14 cellular contexts compared by ENCODE assay signal in the genomic region with DNA sequence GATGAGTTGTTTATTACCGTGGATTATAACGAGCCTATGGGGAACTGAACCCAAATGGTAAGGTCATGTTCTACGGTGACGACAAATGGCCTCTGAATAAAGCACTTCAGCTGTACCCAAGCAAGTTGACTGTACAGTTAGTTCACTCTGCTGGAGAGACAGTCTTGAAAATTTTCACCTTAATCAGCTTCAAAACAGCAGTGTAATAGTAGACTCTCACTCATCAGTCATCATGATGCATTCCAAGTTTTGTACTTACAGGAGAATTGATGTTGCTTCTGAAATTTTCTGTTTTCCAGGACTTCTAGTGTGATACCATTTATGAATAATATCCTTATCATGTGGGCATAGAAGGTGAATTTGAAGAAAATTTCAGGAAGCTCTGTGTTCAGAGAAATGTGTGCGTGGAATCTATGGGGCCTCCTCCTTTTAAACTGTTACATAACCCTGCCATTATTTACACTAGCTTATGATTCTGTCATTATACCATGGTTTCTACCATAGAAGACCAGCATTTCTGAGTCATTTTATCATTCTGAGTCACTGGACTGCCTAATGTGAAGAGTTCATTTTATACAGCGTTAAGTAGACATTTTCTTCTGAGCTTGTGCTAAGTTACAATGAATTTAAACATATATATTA.
A peak's percentile ranks its signal among the peaks of the same experiment; 100 is the strongest.
DNase-seq lines count a peak whose midpoint lies in the region; ATAC-seq and TF ChIP-seq lines count a peak whose summit lies in the region.
"Had no signal": no experiment of that assay in that cellular context is flagged by ENCODE, and none has a peak within 500 bp of the region (broad histone marks: within the 10 kb centered on the region; RNA-seq: fewer than 3 reads in every experiment).

No MANE protein-coding gene starts in this region.

- CTCF ChIA-PET in activated naive CD4-positive, alpha-beta T cell treated with anti-CD3 and anti-CD28 coated beads, Interleukin-2, amount 10 ng/mL, durations not matched to agents 7 days and 5 days (lab: Charles Lee), result no interaction called here
- CTCF ChIA-PET in PC-9 (lab: Charles Lee), result interaction anchor here (0.7 kb wide), 1 partner anchor 36 kb away, joined by 3 read pairs; no protein-coding TSS in a partner anchor

- H3K36me3 Mint-ChIP-seq in activated naive CD4-positive, alpha-beta T cell treated with anti-CD3 and anti-CD28 coated beads, Interleukin-2, amount 50 U/mL, for 72 hours, result no peaks in the 10 kb centered on the region
- no peaks in the 10 kb centered on the region for H3K36me3 Mint-ChIP-seq in activated naive CD4-positive, alpha-beta T cell treated with anti-CD3 and anti-CD28 coated beads, Interleukin-2, amount 10 ng/mL, durations not matched to agents 7 days and 5 days

- no TSS peak for BruUV-seq in PC-9 (replicated peaks; lab: Mats Ljungman, UMichigan)

- POLR2A ChIA-PET in PC-9 (lab: Charles Lee; ENCODE audit: unreplicated experiment), result interaction anchor here (0.6 to 1.0 kb wide), 4 partner anchors 79 to 580 kb away, joined by 5 to 10 read pairs (median 6); partner anchors contain the start of gene INTS6

- no peaks in the 10 kb centered on the region for H3K27me3 ChIP-seq in PC-9 (ENCODE audit: insufficient read depth, low read depth)
- H3K27me3 ChIP-seq: BLaER1, dorsolateral prefrontal cortex, neural progenitor cell had no signal

- H3K4me2 ChIP-seq in PC-9, result peak overlapping the region; percentile 47
- H3K4me2 ChIP-seq: BLaER1, neural progenitor cell had no signal

- H3K27ac ChIP-seq in PC-9, result peak overlapping the region; percentile 67
- H3K27ac ChIP-seq: BLaER1, HL-60, neural progenitor cell had no signal

- no peaks in the 10 kb centered on the region for H3K79me2 ChIP-seq in PC-9 (ENCODE audit: low read depth)

- intact Hi-C loops in PC-9 (cut with micrococcal nuclease; ENCODE audit: unreplicated experiment), result no loop called here

- no peaks in the 10 kb centered on the region for H4K20me1 ChIP-seq in PC-9 (ENCODE audit: insufficient read depth)

- ATAC-seq in activated naive CD4-positive, alpha-beta T cell treated with anti-CD3 and anti-CD28 coated beads, Interleukin-2, amount 50 U/mL, for 72 hours, result peak; percentile 76 to 97
- ATAC-seq in esophagus mucosa, result peak; percentile 88
- no peak for ATAC-seq in GM21825 (IDR thresholded peaks at IDR 0.05; ENCODE audit: unreplicated experiment)
- ATAC-seq: T-cell had no signal

- H3K4me1 ChIP-seq in PC-9 (replicated peaks; ENCODE audit: insufficient read depth), result peaks cover 25% of the 10 kb centered on the region
- H3K4me1 ChIP-seq: BLaER1, neural progenitor cell had no signal

- DNase-seq in activated naive CD4-positive, alpha-beta T cell treated with anti-CD3 and anti-CD28 coated beads, Interleukin-2, amount 50 U/mL, for 72 hours (ENCODE audit: low spot score in 2 of 2), result no peak
- DNase-seq in activated naive CD4-positive, alpha-beta T cell treated with anti-CD3 and anti-CD28 coated beads, Interleukin-2, amount 10 ng/mL, durations not matched to agents 7 days and 5 days, result no peak
- DNase-seq in PC-9, result peak in 1 of 2 experiments; percentile 80
- DNase-seq in superior temporal gyrus (ENCODE audit: extremely low spot score), result peak; percentile 38
- no peak for DNase-seq in erythroblast (lab: John Stamatoyannopoulos, UW)
- no peak for DNase-seq in NCI-H146 (lab: John Stamatoyannopoulos, UW)
- DNase-seq: dorsolateral prefrontal cortex, islet precursor cell, T-cell had no signal

- no peak for TF ChIP-seq POLR2A in erythroblast (IDR thresholded peaks at IDR 0.05; ENCODE audit: low read length)

- no peaks in the 10 kb centered on the region for H3K27me3 Mint-ChIP-seq in activated naive CD4-positive, alpha-beta T cell treated with anti-CD3 and anti-CD28 coated beads, Interleukin-2, amount 10 ng/mL, durations not matched to agents 7 days and 5 days
- H3K27me3 Mint-ChIP-seq: T-cell had no signal

- no peak overlapping the region for H3K4me3 Mint-ChIP-seq in activated naive CD4-positive, alpha-beta T cell treated with anti-CD3 and anti-CD28 coated beads, Interleukin-2, amount 10 ng/mL, durations not matched to agents 7 days and 5 days
- H3K4me3 Mint-ChIP-seq: neural progenitor cell, T-cell had no signal

- H3K36me3 ChIP-seq in PC-9 (ENCODE audit: low read depth), result no peaks in the 10 kb centered on the region
- H3K36me3 ChIP-seq: neural progenitor cell had no signal

- H3K9me3 Mint-ChIP-seq in activated naive CD4-positive, alpha-beta T cell treated with anti-CD3 and anti-CD28 coated beads, Interleukin-2, amount 50 U/mL, for 72 hours, result no peaks in the 10 kb centered on the region
- no peaks in the 10 kb centered on the region for H3K9me3 Mint-ChIP-seq in activated naive CD4-positive, alpha-beta T cell treated with anti-CD3 and anti-CD28 coated beads, Interleukin-2, amount 10 ng/mL, durations not matched to agents 7 days and 5 days
- H3K9me3 Mint-ChIP-seq: neural progenitor cell, T-cell had no signal

- no peaks in the 10 kb centered on the region for H3K9me2 ChIP-seq in PC-9 (ENCODE audit: insufficient read depth)

- no peaks in the 10 kb centered on the region for H3K4me1 Mint-ChIP-seq in activated naive CD4-positive, alpha-beta T cell treated with anti-CD3 and anti-CD28 coated beads, Interleukin-2, amount 10 ng/mL, durations not matched to agents 7 days and 5 days
- H3K4me1 Mint-ChIP-seq: T-cell had no signal

- no peaks in the 10 kb centered on the region for H3K9me3 ChIP-seq in PC-9 (ENCODE audit: insufficient read depth, low read depth)
- H3K9me3 ChIP-seq: BLaER1 had no signal

- no peak for TF ChIP-seq CTCF in PC-9 (conservative IDR thresholded peaks at IDR 0.05)

- no peak overlapping the region for H3K27ac Mint-ChIP-seq in activated naive CD4-positive, alpha-beta T cell treated with anti-CD3 and anti-CD28 coated beads, Interleukin-2, amount 50 U/mL, for 72 hours
- H3K27ac Mint-ChIP-seq in activated naive CD4-positive, alpha-beta T cell treated with anti-CD3 and anti-CD28 coated beads, Interleukin-2, amount 10 ng/mL, durations not matched to agents 7 days and 5 days, result no peak overlapping the region
- H3K27ac Mint-ChIP-seq: neural progenitor cell, T-cell had no signal

- no peak overlapping the region for H3K4me3 ChIP-seq in PC-9
- H3K4me3 ChIP-seq: BLaER1, dorsolateral prefrontal cortex, neural progenitor cell had no signal

- H2AFZ ChIP-seq in PC-9, result no peak overlapping the region
- H2AFZ ChIP-seq: neural progenitor cell had no signal

- peaks cover 14% of the 10 kb centered on the region; the same call in 1 of the 2 replicates for H3F3A ChIP-seq in PC-9 (ENCODE audit: insufficient read depth, low read depth)
